ENCODE assay signal across 24 cellular contexts in the genomic region with DNA sequence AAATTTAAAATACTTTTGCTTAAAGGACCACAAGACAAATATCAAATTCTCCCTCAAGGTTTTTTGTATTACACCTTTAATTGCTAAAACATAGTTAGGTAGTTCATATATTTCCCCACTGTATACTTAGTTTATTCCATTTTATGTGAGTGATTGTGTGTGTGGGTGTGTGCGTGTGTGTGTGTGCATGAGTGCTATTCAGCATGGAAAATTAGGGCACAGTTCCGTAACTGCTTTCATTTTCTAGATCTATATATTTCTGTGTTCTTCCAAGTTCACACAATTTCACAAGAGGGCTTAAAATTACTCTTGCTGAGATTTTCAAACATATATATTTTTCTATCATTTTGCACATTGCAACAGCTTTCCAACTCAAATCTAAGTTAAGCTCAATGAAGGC.
DNase-seq lines count a peak whose midpoint lies in the region; ATAC-seq and TF ChIP-seq lines count a peak whose summit lies in the region.
"Had no signal": no experiment of that assay in that cellular context is flagged by ENCODE, and none has a peak within 500 bp of the region (broad histone marks: within the 10 kb centered on the region; RNA-seq: fewer than 3 reads in every experiment).

No MANE protein-coding gene starts in this region.

- no peaks in the 10 kb centered on the region for H3F3A ChIP-seq in smooth muscle cell (ENCODE audit: low read depth)

- CTCF ChIA-PET in activated CD8-positive, alpha-beta memory T cell treated with anti-CD3 and anti-CD28 coated beads, Interleukin-2, amount 10 ng/mL, durations not matched to agents 7 days and 5 days (lab: Charles Lee) = no interaction called here

- no peaks in the 10 kb centered on the region for H3K27me3 Mint-ChIP-seq in activated CD8-positive, alpha-beta memory T cell treated with anti-CD3 and anti-CD28 coated beads, Interleukin-2, amount 10 ng/mL, durations not matched to agents 7 days and 5 days
- H3K27me3 Mint-ChIP-seq: activated CD4-positive, alpha-beta memory T cell treated with anti-CD3 and anti-CD28 coated beads, Interleukin-2, amount 10 ng/mL, durations not matched to agents 7 days and 5 days; T-helper 17 cell had no signal

- no peaks in the 10 kb centered on the region for H3K79me2 ChIP-seq in smooth muscle cell (ENCODE audit: low read depth)

- H3K9ac ChIP-seq in smooth muscle cell (ENCODE audit: low read depth) = peak overlapping the region; percentile 0

- H3K9me3 Mint-ChIP-seq in activated CD8-positive, alpha-beta memory T cell treated with anti-CD3 and anti-CD28 coated beads, Interleukin-2, amount 10 ng/mL, durations not matched to agents 7 days and 5 days (ENCODE audit: low read depth) = no peaks in the 10 kb centered on the region

- H4K20me1 ChIP-seq in smooth muscle cell (ENCODE audit: low read depth) = no peaks in the 10 kb centered on the region

- 44% methylated on average over 2 of the region's 2 CpGs for WGBS in smooth muscle cell (ENCODE audit: low lambda C conversion rate)

- peak overlapping the region; percentile 22 for H3K27ac ChIP-seq in smooth muscle cell (ENCODE audit: low read depth)
- H3K27ac ChIP-seq: 22Rv1, esophagus squamous epithelium, uterus had no signal

- peak; percentile 20 for DNase-seq in NOMO-1 treated with DMSO at 0.1 percent for 48 hours (lab: John Stamatoyannopoulos, UW; ENCODE audit: unreplicated experiment)
- no peak for DNase-seq in NOMO-1 treated with dmso at 0.1 percent for 144 hours (lab: John Stamatoyannopoulos, UW; ENCODE audit: unreplicated experiment)
- peak; percentile 53 for DNase-seq in fibroblast of peridontal ligament (ENCODE audit: extremely low read depth)
- no peak for DNase-seq in smooth muscle cell (lab: John Stamatoyannopoulos, UW; ENCODE audit: unreplicated experiment)
- no peak for DNase-seq in activated CD8-positive, alpha-beta memory T cell treated with anti-CD3 and anti-CD28 coated beads, Interleukin-2, amount 10 ng/mL, durations not matched to agents 7 days and 5 days
- no peak for DNase-seq in KBM-7
- DNase-seq: activated CD4-positive, alpha-beta memory T cell treated with anti-CD3 and anti-CD28 coated beads, Interleukin-2, amount 10 ng/mL, durations not matched to agents 7 days and 5 days; activated CD4-positive, CD25-positive, alpha-beta regulatory T cell; activated naive CD4-positive, alpha-beta T cell; BE2C; effector memory CD4-positive, alpha-beta T cell; esophagus squamous epithelium; left ventricle myocardium superior; NCI-H146; NCI-H2171 treated with DMSO at 0.1 percent for 48 hours; NCI-H69; retina; SHP77 treated with DMSO at 0.1 percent for 48 hours; T-helper 17 cell; uterus had no signal

- peaks cover 5% of the 10 kb centered on the region for H3K4me1 ChIP-seq in smooth muscle cell (ENCODE audit: low read depth)
- H3K4me1 ChIP-seq: BE2C, uterus had no signal

- peak overlapping the region; percentile 75 for H3K4me2 ChIP-seq in smooth muscle cell

- no peaks in the 10 kb centered on the region for H3K27me3 ChIP-seq in smooth muscle cell (ENCODE audit: low read depth)
- H3K27me3 ChIP-seq: BE2C, esophagus squamous epithelium, uterus had no signal

- no peaks in the 10 kb centered on the region for H3K36me3 Mint-ChIP-seq in activated CD8-positive, alpha-beta memory T cell treated with anti-CD3 and anti-CD28 coated beads, Interleukin-2, amount 10 ng/mL, durations not matched to agents 7 days and 5 days

- no peaks in the 10 kb centered on the region for H3K9me3 ChIP-seq in smooth muscle cell (replicated peaks; ENCODE audit: low read depth)
- H3K9me3 ChIP-seq: BE2C, esophagus squamous epithelium, uterus had no signal

- no peak overlapping the region for H3K4me3 Mint-ChIP-seq in activated CD8-positive, alpha-beta memory T cell treated with anti-CD3 and anti-CD28 coated beads, Interleukin-2, amount 10 ng/mL, durations not matched to agents 7 days and 5 days
- H3K4me3 Mint-ChIP-seq: activated CD4-positive, alpha-beta memory T cell treated with anti-CD3 and anti-CD28 coated beads, Interleukin-2, amount 10 ng/mL, durations not matched to agents 7 days and 5 days; T-helper 17 cell had no signal

- in situ Hi-C loops in KBM-7 (cut with MboI; ENCODE audit: low pct_unique_long_range_greater_than_20kb, low sequenced_read_pairs) = no loop called here

- peak overlapping the region; percentile 37 for H3K4me3 ChIP-seq in WI38 (ENCODE audit: low read depth, low read length)
- H3K4me3 ChIP-seq in smooth muscle cell = peak overlapping the region; percentile 31
- H3K4me3 ChIP-seq: uterus had no signal

- no peaks in the 10 kb centered on the region for H3K4me1 Mint-ChIP-seq in activated CD8-positive, alpha-beta memory T cell treated with anti-CD3 and anti-CD28 coated beads, Interleukin-2, amount 10 ng/mL, durations not matched to agents 7 days and 5 days
- H3K4me1 Mint-ChIP-seq: activated CD4-positive, alpha-beta memory T cell treated with anti-CD3 and anti-CD28 coated beads, Interleukin-2, amount 10 ng/mL, durations not matched to agents 7 days and 5 days; T-helper 17 cell had no signal

- no peak overlapping the region for H3K27ac Mint-ChIP-seq in activated CD8-positive, alpha-beta memory T cell treated with anti-CD3 and anti-CD28 coated beads, Interleukin-2, amount 10 ng/mL, durations not matched to agents 7 days and 5 days
- H3K27ac Mint-ChIP-seq: activated CD4-positive, alpha-beta memory T cell treated with anti-CD3 and anti-CD28 coated beads, Interleukin-2, amount 10 ng/mL, durations not matched to agents 7 days and 5 days; T-helper 17 cell had no signal

- no peaks in the 10 kb centered on the region for H3K36me3 ChIP-seq in smooth muscle cell (ENCODE audit: low read depth)
- H3K36me3 ChIP-seq: BE2C, esophagus squamous epithelium, uterus had no signal

- no peak for TF ChIP-seq CTCF in WI38 (IDR thresholded peaks at IDR 0.05; ENCODE audit: low read depth, low read length)
- TF ChIP-seq CTCF in smooth muscle cell (IDR thresholded peaks at IDR 0.05; ENCODE audit: borderline replicate concordance, insufficient read depth, poor library complexity, severe bottlenecking) = no peak

- ATAC-seq in activated CD8-positive, alpha-beta memory T cell treated with anti-CD3 and anti-CD28 coated beads, Interleukin-2, amount 10 ng/mL, durations not matched to agents 7 days and 5 days = no peak
- ATAC-seq in GM21367 (IDR thresholded peaks at IDR 0.05; ENCODE audit: unreplicated experiment) = no peak
- ATAC-seq: HepG2, left ventricle myocardium superior, T-helper 17 cell had no signal

- H2AFZ ChIP-seq in smooth muscle cell (ENCODE audit: low read depth) = peak overlapping the region; percentile 25

Comparison
In these comparisons a context has a peak if more than half of its experiments do, and no peak if none do; other contexts are left out.
1. DNase-seq: peak in NOMO-1 treated with DMSO at 0.1 percent for 48 hours (single experiment) and fibroblast of peridontal ligament (single experiment); none in NOMO-1 treated with dmso at 0.1 percent for 144 hours (single experiment), smooth muscle cell (single experiment), activated CD8-positive, alpha-beta memory T cell treated with anti-CD3 and anti-CD28 coated beads, Interleukin-2, amount 10 ng/mL, durations not matched to agents 7 days and 5 days (single experiment) and KBM-7 (single experiment).